ENCODE assay signal across 7 cellular contexts in the genomic region with DNA sequence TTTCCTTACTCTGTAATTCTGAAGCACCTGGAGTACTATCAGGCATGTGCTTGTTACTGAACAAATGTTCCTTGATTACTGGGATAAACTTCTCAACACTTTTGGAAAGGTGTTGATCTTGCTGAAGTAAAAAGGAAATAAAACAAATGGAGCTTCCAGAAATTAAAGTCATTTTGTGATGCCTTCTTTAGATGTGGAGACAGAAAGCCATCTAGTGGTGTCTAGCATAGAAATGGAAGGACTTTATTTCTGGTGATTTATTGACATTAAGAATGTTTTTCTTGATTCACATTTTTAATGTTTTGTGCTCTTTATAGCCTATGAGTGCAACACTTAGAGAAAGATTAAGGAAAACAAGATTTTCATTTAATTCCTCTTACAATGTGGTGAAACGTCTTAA. TPM values are rescaled to one million over a fixed set of nuclear protein-coding genes. Genes with fewer than 3 reads are reported as not detected.
DNase-seq lines count a peak whose midpoint lies in the region; ATAC-seq and TF ChIP-seq lines count a peak whose summit lies in the region.

No MANE protein-coding gene starts in this region.

- intact Hi-C loops in natural killer cell (cut with micrococcal nuclease) = loop anchor here (5.0 kb wide), 3 partner anchors 141 to 214 kb away; a partner anchor contains a TSS

- H3K4me1 Mint-ChIP-seq in brain (peaks cover 55% of the 10 kb centered on the region), natural killer cell (peaks cover 14% of the 10 kb centered on the region in 2 donors)

- TF ChIP-seq CTCF in brain (conservative IDR thresholded peaks at IDR 0.05) (peak; percentile 40 to 59), natural killer cell (IDR thresholded peaks at IDR 0.05) (no peak)

- peaks cover 14% of the 10 kb centered on the region for H3K27me3 Mint-ChIP-seq in brain
- H3K27me3 Mint-ChIP-seq in natural killer cell (ENCODE audit: low read depth in 2 of 2) = no peaks in the 10 kb centered on the region

- peak overlapping the region in 2 of 5 experiments; percentile 62 to 99 for H3K27ac Mint-ChIP-seq in brain
- H3K27ac Mint-ChIP-seq in natural killer cell = peak overlapping the region; percentile 98 to 99

- peak overlapping the region; percentile 92 to 99 (median 97) for H3K4me3 Mint-ChIP-seq in brain
- H3K4me3 Mint-ChIP-seq in natural killer cell = peak overlapping the region; percentile 93

- ATAC-seq in natural killer cell (no peak), GM18498 (IDR thresholded peaks at IDR 0.05; ENCODE audit: unreplicated experiment) (no peak), HG03097 (IDR thresholded peaks at IDR 0.05; ENCODE audit: low FRiP score, unreplicated experiment) (no peak)

- peaks cover 10% of the 10 kb centered on the region for H3K36me3 Mint-ChIP-seq in brain
- H3K36me3 Mint-ChIP-seq in natural killer cell = no peaks in the 10 kb centered on the region

- no peaks in the 10 kb centered on the region for H3K9me3 Mint-ChIP-seq in brain
- H3K9me3 Mint-ChIP-seq in natural killer cell = no peaks in the 10 kb centered on the region

- DNase-seq in ELR (ENCODE audit: low read depth) (peak; percentile 55), KBM-7 (peak; percentile 15), natural killer cell (no peak)
- DNase-seq in stimulated activated CD4-positive, alpha-beta T cell treated with anti-CD3 and anti-CD28 coated beads, Interleukin-4, amount 100 ng/mL, for 4 hours = no peak

- in situ Hi-C loops in KBM-7 (cut with MboI; ENCODE audit: low pct_unique_long_range_greater_than_20kb, low sequenced_read_pairs) = no loop called here

RNA-seq across cellular contexts. Expression of a gene that starts 1.4 kb away (rescaled TPM):
- 5.0 TPM for polyA plus RNA-seq in brain (ENCODE audit: insufficient read depth, low read depth, low replicate concordance)
- total RNA-seq in natural killer cell = 10 to 100 TPM in 2 of 3 donors, 1 to 10 TPM in 1; 9.1 to 19.1 (median 18.3) TPM

RNA-seq across cellular contexts. Expression of a gene that starts 37.7 kb away (rescaled TPM):
- polyA plus RNA-seq in brain (ENCODE audit: insufficient read depth, low read depth, low replicate concordance) = 0.63 TPM
- total RNA-seq in natural killer cell = not detected

Comparison
In these comparisons a context has a peak if more than half of its experiments do, and no peak if none do; other contexts are left out.
1. DNase-seq: peak in ELR (single experiment) and KBM-7 (single experiment); none in natural killer cell (single experiment) and stimulated activated CD4-positive, alpha-beta T cell treated with anti-CD3 and anti-CD28 coated beads, Interleukin-4, amount 100 ng/mL, for 4 hours (0 of 2).